Comparison of ENCODE assay signal across 24 cellular contexts in the genomic region with DNA sequence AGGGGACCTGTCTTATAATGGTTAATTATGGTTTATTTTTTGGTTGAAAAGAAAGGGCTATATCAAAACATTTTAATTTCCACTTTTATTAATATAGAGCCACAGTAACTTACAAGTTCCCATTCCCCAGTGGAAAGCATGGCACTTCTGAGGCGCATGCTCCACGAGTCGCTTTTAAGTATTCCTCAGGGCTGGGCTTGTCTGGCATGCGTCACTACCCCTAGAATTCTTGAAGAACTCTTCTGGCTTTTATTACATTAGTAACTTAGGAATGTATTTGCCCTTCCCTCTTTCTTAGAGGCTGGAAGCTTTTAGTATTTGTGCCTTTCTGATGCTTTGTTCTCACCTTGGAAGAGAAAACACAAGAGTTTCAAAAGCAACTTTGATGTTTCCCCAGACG.
A peak's percentile ranks its signal among the peaks of the same experiment; 100 is the strongest.
DNase-seq lines count a peak whose midpoint lies in the region; ATAC-seq and TF ChIP-seq lines count a peak whose summit lies in the region.
"Had no signal": no experiment of that assay in that cellular context is flagged by ENCODE, and none has a peak within 500 bp of the region (broad histone marks: within the 10 kb centered on the region; RNA-seq: fewer than 3 reads in every experiment).

No MANE protein-coding gene starts in this region.

- WGBS in right cardiac atrium, result 90% methylated on average over 5 of the region's 5 CpGs

- no peak for ATAC-seq in right cardiac atrium
- ATAC-seq in upper lobe of right lung, result peak; percentile 73
- ATAC-seq: GM23338 had no signal

- H3K27me3 ChIP-seq in right cardiac atrium (ENCODE audit: control insufficient read depth, insufficient read depth), result no peaks in the 10 kb centered on the region
- no peaks in the 10 kb centered on the region for H3K27me3 ChIP-seq in parathyroid adenoma (ENCODE audit: control insufficient read depth, insufficient read depth, low read length)
- H3K27me3 ChIP-seq in upper lobe of right lung, result no peaks in the 10 kb centered on the region
- H3K27me3 ChIP-seq: adrenal gland, esophagus muscularis mucosa, SJCRH30 had no signal

- H3K4me2 ChIP-seq in parathyroid adenoma (ENCODE audit: low read length), result peak overlapping the region; percentile 76
- H3K4me2 ChIP-seq: GM23338, PC-9 had no signal

- no peak overlapping the region for H3K9ac ChIP-seq in parathyroid adenoma

- no peak overlapping the region for H3K4me3 ChIP-seq in right cardiac atrium (ENCODE audit: low read length)
- H3K4me3 ChIP-seq in epithelial cell of esophagus (ENCODE audit: low read length), result no peak overlapping the region
- H3K4me3 ChIP-seq in parathyroid adenoma (ENCODE audit: low read depth, low read length), result peak overlapping the region; percentile 62
- H3K4me3 ChIP-seq in upper lobe of right lung, result no peak overlapping the region
- H3K4me3 ChIP-seq: adrenal gland, esophagus muscularis mucosa, GM23338, PC-9, SJCRH30 had no signal

- no peaks in the 10 kb centered on the region for H3K36me3 ChIP-seq in parathyroid adenoma (ENCODE audit: control insufficient read depth, insufficient read depth, low read length)
- peaks cover 72% of the 10 kb centered on the region for H3K36me3 ChIP-seq in upper lobe of right lung

- intact Hi-C loops in right cardiac atrium (cut with DNase I), result no loop called here
- intact Hi-C loops in cardiac septum (cut with DNase I), result no loop called here
- intact Hi-C loops in upper lobe of right lung (cut with DNase I), result no loop called here

- H2AFZ ChIP-seq in parathyroid adenoma, result no peak overlapping the region
- H2AFZ ChIP-seq: GM23338, PC-9 had no signal

- H3K4me1 ChIP-seq in right cardiac atrium (ENCODE audit: control insufficient read depth, insufficient read depth, low read length) (peaks cover 6% of the 10 kb centered on the region), parathyroid adenoma (peaks cover 22% of the 10 kb centered on the region), upper lobe of right lung (peaks cover 11% of the 10 kb centered on the region)
- H3K4me1 ChIP-seq: SJCRH30 had no signal

- no peaks in the 10 kb centered on the region for H3K9me3 ChIP-seq in right cardiac atrium (ENCODE audit: control insufficient read depth, low read length)
- H3K9me3 ChIP-seq in parathyroid adenoma (ENCODE audit: control insufficient read depth, low read length), result no peaks in the 10 kb centered on the region
- H3K9me3 ChIP-seq in upper lobe of right lung, result no peaks in the 10 kb centered on the region
- H3K9me3 ChIP-seq: adrenal gland, esophagus muscularis mucosa, SJCRH30 had no signal

- DNase-seq in right cardiac atrium (no peak), cardiac septum (ENCODE audit: low spot score) (no peak), epithelial cell of esophagus (ENCODE audit: low read depth) (peak; percentile 81), upper lobe of right lung (no peak), NCI-H510A (lab: John Stamatoyannopoulos, UW) (no peak), KG1 (lab: John Stamatoyannopoulos, UW) (no peak), NCI-H1417 (lab: John Stamatoyannopoulos, UW) (no peak)
- DNase-seq: ACHN; activated CD8-positive, alpha-beta memory T cell treated with anti-CD3 and anti-CD28 coated beads, Interleukin-2, amount 50 U/mL, for 48 hours; activated gamma-delta T cell; cerebellar nuclear complex; effector CD4-positive, alpha-beta T cell; NCI-H1694 treated with DMSO at 0.1 percent for 48 hours; NCI-H226; PC-9; retina; SJCRH30; stimulated activated CD4-positive, alpha-beta T cell treated with anti-CD3 and anti-CD28 coated beads, Interleukin-15, amount 100 ng/mL, for 24 hours; WERI-Rb-1 had no signal

- TF ChIP-seq CTCF in epithelial cell of esophagus (IDR thresholded peaks at IDR 0.05; ENCODE audit: insufficient read depth, low read depth, low read length, missing control alignments) (no peak), parathyroid adenoma (IDR thresholded peaks at IDR 0.05) (no peak), upper lobe of right lung (IDR thresholded peaks at IDR 0.05) (no peak)

- H3K79me2 ChIP-seq in parathyroid adenoma, result no peaks in the 10 kb centered on the region

- H3K27ac ChIP-seq in right cardiac atrium (ENCODE audit: low read length) (peak overlapping the region; percentile 24), parathyroid adenoma (peak overlapping the region; percentile 73), upper lobe of right lung (peak overlapping the region; percentile 70)
- H3K27ac ChIP-seq: C4-2B, esophagus muscularis mucosa, PC-9, SJCRH30, WERI-Rb-1 had no signal
